In the genomic region with DNA sequence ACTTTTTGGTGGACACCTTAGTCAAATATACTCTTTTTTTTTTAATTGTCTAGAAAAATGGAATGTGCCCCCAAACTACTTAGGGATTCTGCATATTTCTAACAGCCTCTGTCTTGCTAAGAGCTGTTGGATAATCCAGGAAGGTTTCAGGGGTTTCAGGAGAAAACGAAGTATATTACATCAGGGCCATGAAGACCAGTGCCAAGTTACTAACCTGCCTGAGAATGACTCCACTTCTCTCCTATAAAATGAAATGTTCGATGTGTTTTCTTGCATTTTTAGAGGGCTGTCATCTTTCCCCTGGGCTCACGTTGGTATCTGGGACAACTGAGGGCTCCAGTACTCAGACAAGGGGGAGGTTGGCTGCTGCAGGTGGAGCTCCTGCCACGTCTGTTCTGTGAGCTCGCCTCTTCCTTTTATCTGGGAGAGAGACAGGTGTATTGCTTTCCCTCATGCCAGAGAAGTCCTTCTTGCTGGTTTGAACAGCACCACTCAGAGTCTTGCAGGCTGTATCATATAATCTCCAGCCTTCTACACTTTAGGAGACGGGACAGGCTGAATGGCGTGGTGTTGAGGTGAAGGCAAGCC, we compare ENCODE assay signal across 18 cellular contexts.
DNase-seq lines count a peak whose midpoint lies in the region; ATAC-seq and TF ChIP-seq lines count a peak whose summit lies in the region.
"Had no signal": no experiment of that assay in that cellular context is flagged by ENCODE, and none has a peak within 500 bp of the region (broad histone marks: within the 10 kb centered on the region; RNA-seq: fewer than 3 reads in every experiment).

No MANE protein-coding gene starts in this region.

- no peaks in the 10 kb centered on the region for H3K27me3 Mint-ChIP-seq in memory B cell
- no peaks in the 10 kb centered on the region for H3K27me3 Mint-ChIP-seq in stimulated activated naive B cell treated with anti-CD40 and anti-IgM and Interleukin-4, amounts not matched to agents 10 μg/mL and 1 μg/mL and 100 μg/mL, for 72 hours
- H3K27me3 Mint-ChIP-seq: CD8-positive, alpha-beta memory T cell had no signal

- H3K79me2 ChIP-seq in SU-DHL-6 (ENCODE audit: insufficient read depth, low read length), result peaks cover 96% of the 10 kb centered on the region

- peak; percentile 39 for DNase-seq in NCI-H510A treated with DMSO at 0.1 percent for 48 hours (lab: John Stamatoyannopoulos, UW)
- no peak for DNase-seq in NCI-H510A (lab: John Stamatoyannopoulos, UW)
- no peak for DNase-seq in memory B cell (ENCODE audit: low spot score in 2 of 2)
- DNase-seq in stimulated activated naive B cell treated with anti-CD40 and anti-IgM and Interleukin-4, amounts not matched to agents 10 μg/mL and 1 μg/mL and 100 μg/mL, for 72 hours, result no peak
- no peak for DNase-seq in NCI-H1417 treated with DMSO at 0.1 percent for 48 hours (lab: John Stamatoyannopoulos, UW)
- no peak for DNase-seq in NCI-H2029 treated with DMSO at 0.1 percent for 48 hours (lab: John Stamatoyannopoulos, UW)
- DNase-seq: CD8-positive, alpha-beta memory T cell; DMS79 treated with DMSO at 0.1 percent for 48 hours; H9; MV-4-11; NCI-H1930; NCI-H446; SHP77 treated with DMSO at 0.1 percent for 48 hours; SK-N-SH; T-helper 1 cell had no signal

- no peaks in the 10 kb centered on the region for H3K9me3 ChIP-seq in SU-DHL-6 (ENCODE audit: insufficient read depth, low read length)
- H3K9me3 ChIP-seq: SK-N-SH had no signal

- no peak for ATAC-seq in memory B cell (ENCODE audit: low read depth)
- ATAC-seq in stimulated activated naive B cell treated with anti-CD40 and anti-IgM and Interleukin-4, amounts not matched to agents 10 μg/mL and 1 μg/mL and 100 μg/mL, for 72 hours (replicated peaks), result no peak

- H3K9me2 ChIP-seq in SU-DHL-6 (replicated peaks; ENCODE audit: insufficient read depth, low read length), result no peaks in the 10 kb centered on the region
- H3K9me2 ChIP-seq: SK-N-SH had no signal

- H3K9ac ChIP-seq in SU-DHL-6 (ENCODE audit: low read length), result 0 out of 2 replicates have a peak overlapping the region, but pooled peaks have one; percentile 14
- H3K9ac ChIP-seq: BLaER1 treated with 17β-estradiol and CSF1 and Interleukin-3, amounts not matched to agents 10 nM and 100 nM; KMS-11; SK-N-SH had no signal

- H3K4me1 Mint-ChIP-seq in memory B cell, result peaks cover 49% of the 10 kb centered on the region
- peaks cover 45 to 91% of the 10 kb centered on the region in 2 donors for H3K4me1 Mint-ChIP-seq in stimulated activated naive B cell treated with anti-CD40 and anti-IgM and Interleukin-4, amounts not matched to agents 10 μg/mL and 1 μg/mL and 100 μg/mL, for 72 hours
- H3K4me1 Mint-ChIP-seq: H9 had no signal

- peak overlapping the region; percentile 65 for H3K27ac Mint-ChIP-seq in memory B cell
- H3K27ac Mint-ChIP-seq in stimulated activated naive B cell treated with anti-CD40 and anti-IgM and Interleukin-4, amounts not matched to agents 10 μg/mL and 1 μg/mL and 100 μg/mL, for 72 hours, result peak overlapping the region; percentile 62
- H3K27ac Mint-ChIP-seq: H9 had no signal

- H3K27me3 ChIP-seq in SU-DHL-6 (ENCODE audit: low read length), result no peaks in the 10 kb centered on the region
- H3K27me3 ChIP-seq: BLaER1 treated with 17β-estradiol and CSF1 and Interleukin-3, amounts not matched to agents 10 nM and 100 nM had no signal

- TF ChIP-seq CTCF in SU-DHL-6 (IDR thresholded peaks at IDR 0.05; ENCODE audit: insufficient read depth, low read length, poor library complexity, severe bottlenecking), result no peak

- peak overlapping the region; percentile 39 for H3K4me2 ChIP-seq in SU-DHL-6 (ENCODE audit: low read depth, low read length, poor library complexity, severe bottlenecking)
- H3K4me2 ChIP-seq: KMS-11 had no signal

- no peak overlapping the region for H3K4me3 Mint-ChIP-seq in memory B cell
- H3K4me3 Mint-ChIP-seq in stimulated activated naive B cell treated with anti-CD40 and anti-IgM and Interleukin-4, amounts not matched to agents 10 μg/mL and 1 μg/mL and 100 μg/mL, for 72 hours, result no peak overlapping the region
- H3K4me3 Mint-ChIP-seq: CD8-positive, alpha-beta memory T cell; H9 had no signal

- peaks cover 13% of the 10 kb centered on the region for H3K36me3 Mint-ChIP-seq in memory B cell
- H3K36me3 Mint-ChIP-seq in stimulated activated naive B cell treated with anti-CD40 and anti-IgM and Interleukin-4, amounts not matched to agents 10 μg/mL and 1 μg/mL and 100 μg/mL, for 72 hours, result peaks cover 6 to 24% of the 10 kb centered on the region in 2 donors

- H3K27ac ChIP-seq in SU-DHL-6 (ENCODE audit: low read depth, low read length), result peak overlapping the region; percentile 77
- H3K27ac ChIP-seq: BLaER1 treated with 17β-estradiol and CSF1 and Interleukin-3, amounts not matched to agents 10 nM and 100 nM; KMS-11 had no signal

- H2AFZ ChIP-seq in SU-DHL-6 (ENCODE audit: low read depth, low read length, severe bottlenecking), result no peak overlapping the region

- peaks cover 46% of the 10 kb centered on the region for H3F3A ChIP-seq in SU-DHL-6 (ENCODE audit: insufficient read depth)

- no peaks in the 10 kb centered on the region for H3K36me3 ChIP-seq in SU-DHL-6 (ENCODE audit: low read length)

- H3K4me3 ChIP-seq in SU-DHL-6 (ENCODE audit: insufficient read depth, low read length, poor library complexity, severe bottlenecking), result no peak overlapping the region
- H3K4me3 ChIP-seq: BLaER1 treated with 17β-estradiol and CSF1 and Interleukin-3, amounts not matched to agents 10 nM and 100 nM had no signal

- H3K9me3 Mint-ChIP-seq in memory B cell, result no peaks in the 10 kb centered on the region
- peaks cover 0 to 4% of the 10 kb centered on the region in 2 donors for H3K9me3 Mint-ChIP-seq in stimulated activated naive B cell treated with anti-CD40 and anti-IgM and Interleukin-4, amounts not matched to agents 10 μg/mL and 1 μg/mL and 100 μg/mL, for 72 hours
- H3K9me3 Mint-ChIP-seq: CD8-positive, alpha-beta memory T cell; H9 had no signal

- peaks cover 11% of the 10 kb centered on the region; the same call in 1 of the 2 replicates for H4K20me1 ChIP-seq in SU-DHL-6 (ENCODE audit: low read depth, low read length)
